In genomic region chr6:167217951-167218759, GRCh38 we compare ENCODE assay signal across 1 cellular context.
TF ChIP-seq lines count a peak whose summit lies in the region.

No MANE protein-coding gene starts in this region.

TF ChIP-seq in HepG2, 621 proteins besides CTCF, POLR2A, EP300 and RAD21 (continued from another document):
- TF ChIP-seq ETV5 (CRISPR knock-in tag; IDR thresholded peaks at IDR 0.05; ENCODE audit: borderline replicate concordance), result peak; percentile 54; the same call in 1 of the 2 replicates
